ENCODE assay signal across 27 cellular contexts in genomic region chr22:33088418-33088817, GRCh38. TPM values are rescaled to one million over a fixed set of nuclear protein-coding genes. Genes with fewer than 3 reads are reported as not detected.
"Had no signal": no experiment of that assay in that cellular context is flagged by ENCODE, and none has a peak within 500 bp of the region (broad histone marks: within the 10 kb centered on the region; RNA-seq: fewer than 3 reads in every experiment).

No MANE protein-coding gene starts in this region.

- H3K36me3 ChIP-seq: esophagus muscularis mucosa, gastrocnemius medialis, heart left ventricle, lower lobe of right lung had no signal

- H3K9me3 ChIP-seq: gastrocnemius medialis, mucosa of descending colon had no signal

- H3K4me2 ChIP-seq: hepatocyte had no signal

- ATAC-seq: effector memory CD8-positive, alpha-beta T cell; gastrocnemius medialis; heart left ventricle; left colon; left lobe of liver; left ventricle myocardium superior; lower lobe of right lung; mucosa of descending colon had no signal

- H3K4me3 ChIP-seq: coronary artery, esophagus muscularis mucosa, gastrocnemius medialis, heart left ventricle, hepatocyte, lower lobe of right lung, mucosa of descending colon had no signal

- H3K27ac ChIP-seq: coronary artery, epithelial cell of prostate, esophagus muscularis mucosa, gastrocnemius medialis, heart left ventricle, hepatocyte, lower lobe of right lung had no signal

- DNase-seq: effector CD8-positive, alpha-beta T cell; effector memory CD8-positive, alpha-beta T cell; endodermal cell; erythroblast; foreskin fibroblast; foreskin melanocyte; gastrocnemius medialis; heart left ventricle; hypothalamus; immature natural killer cell; islet precursor cell; kidney; kidney glomerular epithelial cell; left colon; left ventricle myocardium superior; lower lobe of right lung; mesenchymal stem cell; mucosa of descending colon; naive B cell had no signal

- H3K79me2 ChIP-seq: hepatocyte had no signal

- H3K4me1 ChIP-seq: esophagus muscularis mucosa, gastrocnemius medialis, heart left ventricle, lower lobe of right lung had no signal

- H2AFZ ChIP-seq: hepatocyte had no signal

- H3K27me3 ChIP-seq: gastrocnemius medialis, heart left ventricle had no signal

- FAIRE-seq: colon, endometrium, kidney had no signal

RNA-seq across cellular contexts. Expression of gene SYN3, which starts 30.2 kb away (rescaled TPM):
- total RNA-seq: left ventricle myocardium superior, myocyte had no signal
